Comparison of ENCODE assay signal across 1 cellular context in the genomic region with DNA sequence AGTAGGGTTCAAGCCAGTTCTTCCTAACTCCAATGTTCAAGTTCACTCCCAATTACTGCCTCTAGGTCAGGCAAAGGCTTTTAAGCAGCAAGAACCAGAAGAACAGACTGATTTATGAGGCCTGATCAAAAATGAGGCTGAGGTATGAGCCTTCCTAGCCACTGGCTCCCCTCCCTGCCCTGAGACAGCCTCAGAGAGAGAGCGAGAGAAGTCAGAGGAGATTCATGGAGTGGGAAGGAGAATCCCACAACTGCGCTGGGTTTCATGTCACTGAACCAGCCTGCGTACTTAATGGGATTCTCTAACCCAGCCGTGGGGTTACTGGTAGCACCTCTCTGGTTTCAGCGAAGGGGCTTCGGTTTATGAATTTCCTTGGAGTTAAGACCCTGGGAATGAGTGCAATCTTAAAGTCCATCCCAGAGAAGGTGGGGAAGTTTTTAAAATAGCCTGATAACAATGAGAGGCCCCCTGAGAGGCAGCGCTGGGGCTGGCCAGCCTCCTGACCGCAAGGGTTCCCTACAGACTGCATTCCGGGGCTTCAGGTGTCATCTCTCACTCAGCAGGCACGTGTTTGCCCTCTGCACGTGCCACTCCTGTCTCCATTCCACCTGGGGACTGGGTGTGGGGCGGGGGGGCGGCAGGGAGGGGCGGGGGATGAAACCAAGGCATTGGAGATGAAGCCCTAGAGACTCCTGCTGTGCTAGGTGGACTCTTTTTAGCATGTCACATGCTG.
TF ChIP-seq lines count a peak whose summit lies in the region.

No MANE protein-coding gene starts in this region.

TF ChIP-seq in IMR-90, 13 proteins besides CTCF, POLR2A, EP300 and RAD21:
- TF ChIP-seq MAZ (IDR thresholded peaks at IDR 0.05; ENCODE audit: borderline replicate concordance, low read depth, low read length): no peak
- peak; percentile 73 for TF ChIP-seq BHLHE40 (IDR thresholded peaks at IDR 0.05; ENCODE audit: low read depth, low read length)
